ENCODE assay signal across 34 cellular contexts in the genomic region with DNA sequence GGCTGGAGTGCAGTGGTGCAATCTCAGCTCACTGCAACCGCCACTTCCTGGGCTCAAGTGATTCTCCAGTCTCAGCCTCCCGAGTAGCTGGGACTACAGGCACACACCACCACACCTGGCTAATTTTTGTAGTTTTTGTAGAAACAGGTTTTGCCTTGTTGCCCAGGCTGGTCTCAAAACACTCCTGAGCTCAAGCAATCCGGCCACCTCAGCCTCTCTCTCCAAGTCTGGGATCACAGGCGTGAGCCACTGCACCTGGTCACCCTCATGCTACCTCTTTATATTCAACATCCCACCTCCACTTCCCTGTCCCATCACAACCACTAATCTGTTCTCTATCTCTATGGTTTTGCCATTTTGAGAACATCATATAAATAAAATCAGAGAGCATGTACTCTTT.
"Had no signal": no experiment of that assay in that cellular context is flagged by ENCODE, and none has a peak within 500 bp of the region (broad histone marks: within the 10 kb centered on the region; RNA-seq: fewer than 3 reads in every experiment).

No MANE protein-coding gene starts in this region.

- H3K4me1 Mint-ChIP-seq: activated CD4-positive, alpha-beta T cell treated with anti-CD3 and anti-CD28 coated beads for 36 hours; activated CD4-positive, alpha-beta T cell treated with anti-CD3 and anti-CD28 coated beads, Interleukin-2, amount 10 ng/mL, durations not matched to agents 24 days and 14 days; activated CD8-positive, alpha-beta memory T cell treated with anti-CD3 and anti-CD28 coated beads, Interleukin-2, amount 10 ng/mL, durations not matched to agents 7 days and 5 days; activated naive CD8-positive, alpha-beta T cell treated with anti-CD3 and anti-CD28 coated beads for 36 hours had no signal

- FAIRE-seq: colon had no signal

- ATAC-seq: activated CD4-positive, alpha-beta T cell treated with anti-CD3 and anti-CD28 coated beads for 36 hours; activated CD8-positive, alpha-beta memory T cell treated with anti-CD3 and anti-CD28 coated beads, Interleukin-2, amount 10 ng/mL, durations not matched to agents 7 days and 5 days; activated CD8-positive, alpha-beta T cell treated with anti-CD3 and anti-CD28 coated beads, Interleukin-2, amount 10 ng/mL, durations not matched to agents 7 days and 5 days; activated naive CD8-positive, alpha-beta T cell treated with anti-CD3 and anti-CD28 coated beads, Interleukin-2, amount 50 U/mL, for 24 hours; body of pancreas; effector memory CD8-positive, alpha-beta T cell; foreskin keratinocyte; gastrocnemius medialis; heart left ventricle had no signal

- H3K4me3 Mint-ChIP-seq: activated CD4-positive, alpha-beta memory T cell treated with anti-CD3 and anti-CD28 coated beads for 36 hours; activated CD4-positive, alpha-beta T cell treated with anti-CD3 and anti-CD28 coated beads for 36 hours; activated CD4-positive, alpha-beta T cell treated with anti-CD3 and anti-CD28 coated beads, Interleukin-2, amount 10 ng/mL, durations not matched to agents 24 days and 14 days; activated CD8-positive, alpha-beta memory T cell treated with anti-CD3 and anti-CD28 coated beads, Interleukin-2, amount 10 ng/mL, durations not matched to agents 7 days and 5 days; activated CD8-positive, alpha-beta T cell treated with anti-CD3 and anti-CD28 coated beads, Interleukin-2, amount 10 ng/mL, durations not matched to agents 7 days and 5 days; activated naive CD4-positive, alpha-beta T cell treated with anti-CD3 and anti-CD28 coated beads for 36 hours; activated naive CD4-positive, alpha-beta T cell treated with anti-CD3 and anti-CD28 coated beads, Interleukin-2, amount 50 U/mL, for 24 hours; activated naive CD8-positive, alpha-beta T cell treated with anti-CD3 and anti-CD28 coated beads for 36 hours; activated naive CD8-positive, alpha-beta T cell treated with anti-CD3 and anti-CD28 coated beads, Interleukin-2, amount 50 U/mL, for 24 hours; activated T-helper 1 cell treated with anti-CD3 and anti-CD28 coated beads, Interleukin-12 subunit alpha, Interleukin-12 subunit beta, Interleukin-2, Interleukin-4 antibody, amounts not matched to agents 30 ng/mL and 10 ng/mL and 1 ng/mL, durations not matched to agents 14 hours and 24 hours and 36 hours; effector memory CD8-positive, alpha-beta T cell had no signal

- DNase-seq: activated CD4-positive, alpha-beta memory T cell treated with anti-CD3 and anti-CD28 coated beads for 36 hours; activated CD4-positive, alpha-beta T cell treated with anti-CD3 and anti-CD28 coated beads for 36 hours; activated CD4-positive, alpha-beta T cell treated with anti-CD3 and anti-CD28 coated beads, Interleukin-2, amount 10 ng/mL, durations not matched to agents 24 days and 14 days; activated CD4-positive, CD25-positive, alpha-beta regulatory T cell; activated CD4-positive, CD25-positive, alpha-beta regulatory T cell treated with anti-CD3 and anti-CD28 coated beads, Interleukin-2, amount 50 U/mL, for 72 hours; activated CD8-positive, alpha-beta memory T cell treated with anti-CD3 and anti-CD28 coated beads, Interleukin-2, amount 10 ng/mL, durations not matched to agents 7 days and 5 days; activated CD8-positive, alpha-beta memory T cell treated with anti-CD3 and anti-CD28 coated beads, Interleukin-2, amount 50 U/mL, for 4 hours; activated CD8-positive, alpha-beta T cell treated with anti-CD3 and anti-CD28 coated beads, Interleukin-2, amount 10 ng/mL, durations not matched to agents 7 days and 5 days; activated effector memory CD4-positive, alpha-beta T cell treated with anti-CD3 and anti-CD28 coated beads, Interleukin-2, amount 50 U/mL, for 16 hours; activated naive CD4-positive, alpha-beta T cell treated with anti-CD3 and anti-CD28 coated beads for 36 hours; activated naive CD8-positive, alpha-beta T cell treated with anti-CD3 and anti-CD28 coated beads for 36 hours; activated naive CD8-positive, alpha-beta T cell treated with anti-CD3 and anti-CD28 coated beads, Interleukin-2, amount 50 U/mL, for 24 hours; activated T-cell treated with anti-CD3 and anti-CD28 coated beads, Interleukin-2, amount 50 U/mL, for 1 hour; activated T-cell treated with anti-CD3 and anti-CD28 coated beads, Interleukin-2, amount 50 U/mL, for 48 hours; adrenal gland; amygdala; aorta; body of pancreas; caudate nucleus; cortex of kidney; dermis blood vessel endothelial cell; effector CD4-positive, alpha-beta T cell; effector memory CD8-positive, alpha-beta T cell; erythroblast; foreskin keratinocyte; gastrocnemius medialis; glutamatergic neuron; heart left ventricle; T-helper 2 cell had no signal

- H3K36me3 Mint-ChIP-seq: activated CD4-positive, alpha-beta memory T cell treated with anti-CD3 and anti-CD28 coated beads for 36 hours; activated CD8-positive, alpha-beta memory T cell treated with anti-CD3 and anti-CD28 coated beads, Interleukin-2, amount 10 ng/mL, durations not matched to agents 7 days and 5 days; activated naive CD4-positive, alpha-beta T cell treated with anti-CD3 and anti-CD28 coated beads, Interleukin-2, amount 50 U/mL, for 24 hours; activated naive CD8-positive, alpha-beta T cell treated with anti-CD3 and anti-CD28 coated beads for 36 hours had no signal

- H3K27me3 ChIP-seq: adrenal gland, body of pancreas, esophagus muscularis mucosa, foreskin keratinocyte, heart left ventricle had no signal

- H3K36me3 ChIP-seq: adrenal gland, esophagus muscularis mucosa, gastrocnemius medialis, heart left ventricle had no signal

- H3K27ac Mint-ChIP-seq: activated CD4-positive, alpha-beta memory T cell treated with anti-CD3 and anti-CD28 coated beads for 36 hours; activated CD4-positive, alpha-beta T cell treated with anti-CD3 and anti-CD28 coated beads for 36 hours; activated CD4-positive, alpha-beta T cell treated with anti-CD3 and anti-CD28 coated beads, Interleukin-2, amount 10 ng/mL, durations not matched to agents 24 days and 14 days; activated CD8-positive, alpha-beta memory T cell treated with anti-CD3 and anti-CD28 coated beads, Interleukin-2, amount 10 ng/mL, durations not matched to agents 7 days and 5 days; activated CD8-positive, alpha-beta T cell treated with anti-CD3 and anti-CD28 coated beads, Interleukin-2, amount 10 ng/mL, durations not matched to agents 7 days and 5 days; activated naive CD4-positive, alpha-beta T cell treated with anti-CD3 and anti-CD28 coated beads for 36 hours; activated naive CD4-positive, alpha-beta T cell treated with anti-CD3 and anti-CD28 coated beads, Interleukin-2, amount 50 U/mL, for 24 hours; activated naive CD8-positive, alpha-beta T cell treated with anti-CD3 and anti-CD28 coated beads for 36 hours; activated naive CD8-positive, alpha-beta T cell treated with anti-CD3 and anti-CD28 coated beads, Interleukin-2, amount 50 U/mL, for 24 hours; activated T-helper 1 cell treated with anti-CD3 and anti-CD28 coated beads, Interleukin-12 subunit alpha, Interleukin-12 subunit beta, Interleukin-2, Interleukin-4 antibody, amounts not matched to agents 30 ng/mL and 10 ng/mL and 1 ng/mL, durations not matched to agents 14 hours and 24 hours and 36 hours; activated T-helper 2 cell treated with anti-CD3 and anti-CD28 coated beads, Interferon-gamma antibody, Interleukin-2, Interleukin-4, amounts not matched to agents 10 μg/mL and 5 μg/mL and 100 μg/mL, durations not matched to agents 14 hours and 24 hours and 36 hours; effector memory CD8-positive, alpha-beta T cell had no signal

- H3K4me1 ChIP-seq: adrenal gland, body of pancreas, esophagus muscularis mucosa, foreskin keratinocyte, gastrocnemius medialis, heart left ventricle had no signal

- H3K4me3 ChIP-seq: adrenal gland, body of pancreas, esophagus muscularis mucosa, gastrocnemius medialis, heart left ventricle had no signal

- H3K27me3 Mint-ChIP-seq: activated CD4-positive, alpha-beta T cell treated with anti-CD3 and anti-CD28 coated beads, Interleukin-2, amount 10 ng/mL, durations not matched to agents 24 days and 14 days; activated naive CD4-positive, alpha-beta T cell treated with anti-CD3 and anti-CD28 coated beads, Interleukin-2, amount 50 U/mL, for 24 hours had no signal

- H3K27ac ChIP-seq: adrenal gland, body of pancreas, esophagus muscularis mucosa, foreskin keratinocyte, gastrocnemius medialis, heart left ventricle had no signal

- H3K9me3 ChIP-seq: adrenal gland, body of pancreas, esophagus muscularis mucosa, gastrocnemius medialis, heart left ventricle had no signal

- H3K9me3 Mint-ChIP-seq: activated CD4-positive, alpha-beta memory T cell treated with anti-CD3 and anti-CD28 coated beads for 36 hours; activated CD4-positive, alpha-beta T cell treated with anti-CD3 and anti-CD28 coated beads, Interleukin-2, amount 10 ng/mL, durations not matched to agents 24 days and 14 days; activated naive CD4-positive, alpha-beta T cell treated with anti-CD3 and anti-CD28 coated beads for 36 hours; activated naive CD4-positive, alpha-beta T cell treated with anti-CD3 and anti-CD28 coated beads, Interleukin-2, amount 50 U/mL, for 24 hours; activated naive CD8-positive, alpha-beta T cell treated with anti-CD3 and anti-CD28 coated beads for 36 hours; activated naive CD8-positive, alpha-beta T cell treated with anti-CD3 and anti-CD28 coated beads, Interleukin-2, amount 50 U/mL, for 24 hours; activated T-helper 1 cell treated with anti-CD3 and anti-CD28 coated beads, Interleukin-12 subunit alpha, Interleukin-12 subunit beta, Interleukin-2, Interleukin-4 antibody, amounts not matched to agents 30 ng/mL and 10 ng/mL and 1 ng/mL, durations not matched to agents 14 hours and 24 hours and 36 hours; activated T-helper 2 cell treated with anti-CD3 and anti-CD28 coated beads, Interferon-gamma antibody, Interleukin-2, Interleukin-4, amounts not matched to agents 10 μg/mL and 5 μg/mL and 100 μg/mL, durations not matched to agents 14 hours and 24 hours and 36 hours; effector memory CD8-positive, alpha-beta T cell had no signal
